20 cellular contexts compared by ENCODE assay signal in the genomic region with DNA sequence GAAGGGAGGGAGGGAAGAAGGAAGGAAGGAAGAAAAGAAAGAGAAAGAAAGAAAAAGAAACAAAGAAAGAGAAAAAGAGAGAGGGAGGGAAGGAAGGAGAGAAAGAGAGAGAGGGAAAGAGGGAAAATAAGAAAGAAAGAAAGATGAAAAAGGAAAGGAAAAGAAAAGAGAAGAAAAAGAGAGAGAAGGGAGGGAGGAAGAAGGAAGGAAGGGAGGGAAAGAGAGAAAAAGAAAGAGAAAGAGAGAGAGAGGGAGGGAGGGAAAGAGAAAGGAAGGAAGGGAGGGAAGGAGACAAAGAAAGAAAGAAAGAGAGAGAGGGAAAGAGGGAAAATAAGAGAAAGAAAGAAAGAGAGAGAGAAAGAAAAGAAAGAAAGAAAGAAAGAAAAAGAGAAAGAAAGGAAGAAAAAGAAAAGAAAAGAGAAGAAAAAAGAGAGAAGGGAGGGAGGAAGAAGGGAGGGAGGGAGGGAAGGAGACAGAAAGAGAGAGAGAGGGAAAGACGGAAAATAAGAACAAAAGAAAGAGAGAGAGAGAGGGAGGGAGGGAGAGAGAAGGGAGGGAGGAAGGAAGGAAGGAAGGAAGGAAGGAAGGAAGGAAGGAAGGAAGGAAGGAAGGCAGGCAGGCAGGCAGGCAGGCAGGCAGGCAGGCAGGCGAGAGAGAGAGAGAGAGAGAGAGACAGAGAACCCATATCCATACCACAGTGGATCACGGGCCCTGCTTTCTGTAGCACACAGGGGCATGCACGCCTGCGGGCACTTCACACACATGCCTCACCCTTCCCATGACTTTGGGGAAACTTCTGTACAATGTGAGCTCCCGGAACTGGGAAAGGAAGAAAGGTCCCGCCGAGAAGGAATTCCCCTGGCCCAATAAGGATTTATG. TPM values are rescaled to one million over a fixed set of nuclear protein-coding genes. Genes with fewer than 3 reads are reported as not detected.
DNase-seq lines count a peak whose midpoint lies in the region; ATAC-seq, FAIRE-seq and TF ChIP-seq lines count a peak whose summit lies in the region.
"Had no signal": no experiment of that assay in that cellular context is flagged by ENCODE, and none has a peak within 500 bp of the region (broad histone marks: within the 10 kb centered on the region; RNA-seq: fewer than 3 reads in every experiment).

No MANE protein-coding gene starts in this region.

- ATAC-seq in body of pancreas: peak; percentile 43
- ATAC-seq in stimulated activated memory B cell treated with anti-CD40 and anti-IgM and Interleukin-4, amounts not matched to agents 10 μg/mL and 1 μg/mL and 100 μg/mL, for 72 hours: no peak
- no peak for ATAC-seq in HG02852 (IDR thresholded peaks at IDR 0.05; ENCODE audit: unreplicated experiment)
- ATAC-seq: activated T-helper 17 cell treated with anti-CD3 and anti-CD28 coated beads, Interleukin-2, amount 50 U/mL, for 72 hours; HepG2; natural killer cell had no signal

- CTCF ChIA-PET in HEK293 (lab: Yijun Ruan, JAX): interaction anchor here (1.3 kb wide), 1 partner anchor 31 kb away, joined by 6 read pairs; no protein-coding TSS in a partner anchor

- 56 to 71% methylated on average over 7 of the region's 8 CpGs for WGBS in body of pancreas, 2 donors
- WGBS in spleen, 5 donors: 39 to 73% (median 56%) methylated on average over 7 to 8 of the region's 8 CpGs

- H3K36me3 Mint-ChIP-seq in stimulated activated memory B cell treated with anti-CD40 and anti-IgM and Interleukin-4, amounts not matched to agents 10 μg/mL and 1 μg/mL and 100 μg/mL, for 72 hours: no peaks in the 10 kb centered on the region
- H3K36me3 Mint-ChIP-seq: natural killer cell had no signal

- H3K4me3 ChIP-seq in HEK293 (ENCODE audit: low read depth, low read length): no peak overlapping the region
- no peak overlapping the region for H3K4me3 ChIP-seq in body of pancreas
- H3K4me3 ChIP-seq in right atrium auricular region: no peak overlapping the region
- H3K4me3 ChIP-seq in spleen: no peak overlapping the region
- H3K4me3 ChIP-seq: HAP-1 had no signal

- H3K9me3 ChIP-seq in HEK293 (ENCODE audit: control insufficient read depth, insufficient read depth, low read depth, low read length): no peaks in the 10 kb centered on the region
- H3K9me3 ChIP-seq in body of pancreas: no peaks in the 10 kb centered on the region
- no peaks in the 10 kb centered on the region for H3K9me3 ChIP-seq in right atrium auricular region
- H3K9me3 ChIP-seq in spleen: no peaks in the 10 kb centered on the region
- H3K9me3 ChIP-seq: HAP-1 had no signal

- H3K27me3 ChIP-seq in body of pancreas (peaks cover 0 to 3% of the 10 kb centered on the region in 2 donors), right atrium auricular region (no peaks in the 10 kb centered on the region), spleen (replicated peaks in 1 of 7) (peaks cover 0 to 39% (median 0%) of the 10 kb centered on the region in 7 donors)

- no peak for FAIRE-seq in urothelium cell line (lab: Jason Lieb, UNC)
- FAIRE-seq: GM12892, HepG2 had no signal

- H3K27ac Mint-ChIP-seq in stimulated activated memory B cell treated with anti-CD40 and anti-IgM and Interleukin-4, amounts not matched to agents 10 μg/mL and 1 μg/mL and 100 μg/mL, for 72 hours: no peak overlapping the region
- H3K27ac Mint-ChIP-seq: activated T-helper 17 cell treated with anti-CD3 and anti-CD28 coated beads, Interleukin-2, amount 50 U/mL, for 72 hours; dendritic cell treated with granulocyte-macrophage colony-stimulating factor and Interleukin-4, amounts not matched to agents 40 ng/mL and 50 ng/mL, for 4 days; natural killer cell had no signal

- TF ChIP-seq POLR2A in body of pancreas (IDR thresholded peaks at IDR 0.05): no peak
- no peak for TF ChIP-seq POLR2A in spleen (IDR thresholded peaks at IDR 0.05)

- POLR2A ChIA-PET in HEK293 (lab: Yijun Ruan, JAX): no interaction called here

- H3K9me3 Mint-ChIP-seq in stimulated activated memory B cell treated with anti-CD40 and anti-IgM and Interleukin-4, amounts not matched to agents 10 μg/mL and 1 μg/mL and 100 μg/mL, for 72 hours: no peaks in the 10 kb centered on the region
- H3K9me3 Mint-ChIP-seq: activated T-helper 17 cell treated with anti-CD3 and anti-CD28 coated beads, Interleukin-2, amount 50 U/mL, for 72 hours; dendritic cell treated with granulocyte-macrophage colony-stimulating factor and Interleukin-4, amounts not matched to agents 40 ng/mL and 50 ng/mL, for 4 days; natural killer cell had no signal

- intact Hi-C loops in body of pancreas (cut with DNase I) (no loop called here), spleen (cut with DNase I; ENCODE audit: low total_unique reads) (no loop called here)

- H3K4me1 ChIP-seq in HEK293 (ENCODE audit: control insufficient read depth, insufficient read depth, low read length) (no peaks in the 10 kb centered on the region), body of pancreas (peaks cover 42% of the 10 kb centered on the region), right atrium auricular region (peaks cover 0 to 73% of the 10 kb centered on the region in 2 donors), spleen (peaks cover 0 to 30% (median 4%) of the 10 kb centered on the region in 6 donors)
- H3K4me1 ChIP-seq: HAP-1 had no signal

- H3K36me3 ChIP-seq in HEK293 (ENCODE audit: control insufficient read depth in 2 of 2, insufficient read depth in 1 of 2, low read length in 2 of 2) (no peaks in the 10 kb centered on the region), body of pancreas (replicated peaks in 1 of 2; ENCODE audit: insufficient read depth in 1 of 2, low read depth in 2 of 2) (no peaks in the 10 kb centered on the region), right atrium auricular region (no peaks in the 10 kb centered on the region), spleen (no peaks in the 10 kb centered on the region)
- H3K36me3 ChIP-seq: HAP-1 had no signal

- DNase-seq in body of pancreas (no peak), right atrium auricular region (ENCODE audit: low spot score) (no peak), spleen (peak; percentile 6), hepatic stellate cell (ENCODE audit: low spot score) (no peak), urothelium cell line (ENCODE audit: low spot score) (no peak)
- DNase-seq: amygdala; GDM1; natural killer cell; NCI-H2081 treated with DMSO at 0.1 percent for 48 hours; NCI-H524; retina; stimulated activated CD4-positive, alpha-beta T cell treated with anti-CD3 and anti-CD28 coated beads, Interleukin-2, amount 100 ng/mL, for 24 hours had no signal

- H3K27me3 Mint-ChIP-seq in stimulated activated memory B cell treated with anti-CD40 and anti-IgM and Interleukin-4, amounts not matched to agents 10 μg/mL and 1 μg/mL and 100 μg/mL, for 72 hours: peaks cover 32% of the 10 kb centered on the region

- H3K4me3 Mint-ChIP-seq in stimulated activated memory B cell treated with anti-CD40 and anti-IgM and Interleukin-4, amounts not matched to agents 10 μg/mL and 1 μg/mL and 100 μg/mL, for 72 hours: no peak overlapping the region
- H3K4me3 Mint-ChIP-seq: activated T-helper 17 cell treated with anti-CD3 and anti-CD28 coated beads, Interleukin-2, amount 50 U/mL, for 72 hours; dendritic cell treated with granulocyte-macrophage colony-stimulating factor and Interleukin-4, amounts not matched to agents 40 ng/mL and 50 ng/mL, for 4 days; natural killer cell had no signal

- TF ChIP-seq CTCF in HEK293 (tag by site-specific recombination; IDR thresholded peaks at IDR 0.05) (no peak), body of pancreas (IDR thresholded peaks at IDR 0.05) (no peak), right atrium auricular region (IDR thresholded peaks at IDR 0.05) (no peak), spleen (IDR thresholded peaks at IDR 0.05 in 8 of 11, conservative IDR thresholded peaks at IDR 0.05 in 3 of 11) (no peak)

- no peaks in the 10 kb centered on the region for H3K4me1 Mint-ChIP-seq in stimulated activated memory B cell treated with anti-CD40 and anti-IgM and Interleukin-4, amounts not matched to agents 10 μg/mL and 1 μg/mL and 100 μg/mL, for 72 hours
- H3K4me1 Mint-ChIP-seq: activated T-helper 17 cell treated with anti-CD3 and anti-CD28 coated beads, Interleukin-2, amount 50 U/mL, for 72 hours; natural killer cell had no signal

- H3K27ac ChIP-seq in HEK293 (ENCODE audit: extremely low read depth, low read depth, low read length): no peak overlapping the region
- H3K27ac ChIP-seq in body of pancreas: peak overlapping the region in 2 of 4 donors; percentile 29 to 49
- peak overlapping the region; percentile 91 to 92 for H3K27ac ChIP-seq in right atrium auricular region
- peak overlapping the region in 4 of 8 donors; percentile 28 to 48 (median 37) for H3K27ac ChIP-seq in spleen

TF ChIP-seq in HEK293, 187 proteins besides CTCF, POLR2A, EP300 and RAD21:
- TF ChIP-seq ZFP69B (tag by site-specific recombination; IDR thresholded peaks at IDR 0.05) (no peak), ZNF596 (tag by site-specific recombination; IDR thresholded peaks at IDR 0.05) (peak; percentile 77), PRDM1 (tag by site-specific recombination; IDR thresholded peaks at IDR 0.05) (peak; percentile 94), ZNF366 (tag by site-specific recombination; conservative IDR thresholded peaks at IDR 0.05) (peak; percentile 91), ZNF416 (tag by site-specific recombination; IDR thresholded peaks at IDR 0.05) (no peak)

RNA-seq across cellular contexts. Expression of gene ADCY5, which starts 52.5 kb away (rescaled TPM):
- 10 to 100 TPM; 10.6 to 18.8 TPM for total RNA-seq in body of pancreas
- total RNA-seq in right atrium auricular region: 100 to 1,000 TPM; 105 to 163 TPM
- total RNA-seq in spleen: 10 to 100 TPM in 6 of 7 donors, 1 to 10 TPM in 1; 9.5 to 20.6 (median 13.8) TPM
- polyA plus RNA-seq in spleen: 1 to 10 TPM; 1.7 to 3.7 (median 2.0) TPM
- total RNA-seq: activated T-helper 17 cell treated with anti-CD3 and anti-CD28 coated beads, Interleukin-2, amount 50 U/mL, for 72 hours; HepG2; natural killer cell had no signal
- polyA plus RNA-seq: HepG2 had no signal

Comparison
In these comparisons a context has a peak if more than half of its experiments do, and no peak if none do; other contexts are left out.
1. RNA of gene ADCY5, which starts 52.5 kb away (total RNA-seq): 105 to 163 TPM in right atrium auricular region; 10.6 to 18.8 TPM in body of pancreas and 9.5 to 20.6 TPM in spleen; every median in the first group is over 4 times any median in the second.